In the genomic region with DNA sequence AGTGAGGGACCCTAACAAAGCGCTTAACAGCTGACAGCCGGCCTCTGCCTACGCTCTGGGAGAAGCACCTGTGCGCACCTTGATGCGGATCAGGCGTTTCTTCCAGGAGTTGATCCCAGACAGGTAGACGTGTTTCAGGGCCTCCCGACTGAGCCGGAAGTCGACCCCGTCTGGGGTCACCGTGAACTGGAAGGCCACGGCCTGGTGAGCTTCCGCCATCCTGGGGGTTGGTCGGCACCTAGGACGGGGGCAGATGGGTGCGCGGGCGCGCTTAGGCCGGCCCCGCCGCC, we compare ENCODE assay signal across 1 cellular context.
TF ChIP-seq lines count a peak whose summit lies in the region.

No MANE protein-coding gene starts in this region.

TF ChIP-seq in WTC11, 78 proteins besides CTCF, POLR2A, EP300 and RAD21:
- TF ChIP-seq, protein P1, sequence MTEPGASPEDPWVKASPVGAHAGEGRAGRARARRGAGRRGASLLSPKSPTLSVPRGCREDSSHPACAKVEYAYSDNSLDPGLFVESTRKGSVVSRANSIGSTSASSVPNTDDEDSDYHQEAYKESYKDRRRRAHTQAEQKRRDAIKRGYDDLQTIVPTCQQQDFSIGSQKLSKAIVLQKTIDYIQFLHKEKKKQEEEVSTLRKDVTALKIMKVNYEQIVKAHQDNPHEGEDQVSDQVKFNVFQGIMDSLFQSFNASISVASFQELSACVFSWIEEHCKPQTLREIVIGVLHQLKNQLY (CRISPR knock-in tag; IDR thresholded peaks at IDR 0.05) = no peak
- no peak for TF ChIP-seq ETV6 (CRISPR knock-in tag; IDR thresholded peaks at IDR 0.05)
TF ChIP-seq in WTC11: peak in this region for 0.
